ENCODE assay signal across 8 cellular contexts in the genomic region with DNA sequence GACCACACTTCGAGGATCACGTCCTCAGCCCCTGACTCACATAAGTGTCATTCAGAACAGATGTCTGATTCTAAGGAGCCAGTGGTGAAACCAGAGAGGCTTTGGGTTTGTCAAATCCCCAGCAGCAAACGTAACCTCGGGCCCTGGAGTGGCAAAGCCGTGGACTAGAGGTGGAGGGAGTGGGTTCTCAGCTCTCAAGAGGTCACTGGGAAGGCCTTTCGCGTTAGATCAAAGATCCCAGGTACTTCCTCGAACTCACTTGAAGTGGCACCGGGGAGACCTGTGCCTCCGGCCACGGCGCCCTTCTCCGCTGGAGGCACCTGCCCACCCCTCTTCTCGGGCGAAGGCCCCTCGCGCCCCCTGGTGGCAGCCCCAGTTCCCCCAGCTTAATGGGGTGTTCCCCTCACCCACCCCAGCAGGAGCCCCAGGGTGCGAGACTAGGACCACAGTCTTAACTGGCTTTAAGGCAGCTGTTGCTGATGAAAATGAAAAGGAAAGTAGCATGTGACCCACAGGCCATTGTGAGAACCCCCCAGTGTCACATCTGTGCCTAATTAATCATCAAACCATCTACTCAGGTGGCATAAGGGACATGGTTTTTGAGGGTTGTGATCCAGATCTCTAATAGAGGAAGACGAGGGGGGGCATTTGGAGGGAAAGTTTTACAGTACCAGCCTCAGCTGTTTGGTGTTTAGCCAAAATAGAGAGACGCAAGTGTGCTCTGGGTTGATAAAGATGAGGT. TPM values are rescaled to one million over a fixed set of nuclear protein-coding genes. Genes with fewer than 3 reads are reported as not detected.
A peak's percentile ranks its signal among the peaks of the same experiment; 100 is the strongest.
DNase-seq lines count a peak whose midpoint lies in the region; ATAC-seq and TF ChIP-seq lines count a peak whose summit lies in the region.

No MANE protein-coding gene starts in this region.

- TF ChIP-seq CTCF in fibroblast of the aortic adventitia (IDR thresholded peaks at IDR 0.05; ENCODE audit: insufficient read depth, low read length) (peak; percentile 83), neural crest cell (conservative IDR thresholded peaks at IDR 0.05) (peak; percentile 76)

- peak overlapping the region in 3 of 5 donors; percentile 11 to 69 (median 57) for H3K9ac ChIP-seq in subcutaneous abdominal adipose tissue (ENCODE audit: low read length in 5 of 5)

- peak overlapping the region; percentile 83 to 88 for H3K4me3 Mint-ChIP-seq in activated T-cell treated with anti-CD3 and anti-CD28 coated beads, Interleukin-2, amount 50 U/mL, for 72 hours
- H3K4me3 Mint-ChIP-seq in neural crest cell, result peak overlapping the region; percentile 74

- no peaks in the 10 kb centered on the region for H3K36me3 Mint-ChIP-seq in activated T-cell treated with anti-CD3 and anti-CD28 coated beads, Interleukin-2, amount 50 U/mL, for 72 hours (ENCODE audit: insufficient read depth in 2 of 2)
- H3K36me3 Mint-ChIP-seq in neural crest cell (ENCODE audit: low read depth), result no peaks in the 10 kb centered on the region

- ATAC-seq in GM19324 (IDR thresholded peaks at IDR 0.05; ENCODE audit: low FRiP score, unreplicated experiment), result peak; percentile 75
- ATAC-seq in HG03457 (IDR thresholded peaks at IDR 0.05; ENCODE audit: unreplicated experiment), result peak; percentile 67
- ATAC-seq in activated T-cell treated with anti-CD3 and anti-CD28 coated beads, Interleukin-2, amount 50 U/mL, for 72 hours (replicated peaks in 1 of 2), result peak; percentile 88 to 92

- H3K9me3 Mint-ChIP-seq in activated T-cell treated with anti-CD3 and anti-CD28 coated beads, Interleukin-2, amount 50 U/mL, for 72 hours, result no peaks in the 10 kb centered on the region
- H3K9me3 Mint-ChIP-seq in neural crest cell, result no peaks in the 10 kb centered on the region

- DNase-seq in C1 segment of cervical spinal cord (lab: John Stamatoyannopoulos, UW) (peak in 11 of 14 donors; percentile 2 to 60 (median 14)), OCI-M2 (lab: John Stamatoyannopoulos, UW; ENCODE audit: unreplicated experiment) (peak; percentile 56), fibroblast of the aortic adventitia (ENCODE audit: low read depth) (peak; percentile 44), neural crest cell (ENCODE audit: low read depth, low spot score) (peak; percentile 69)
- peak; percentile 92 to 94 for DNase-seq in activated T-cell treated with anti-CD3 and anti-CD28 coated beads, Interleukin-2, amount 50 U/mL, for 72 hours

- H3K27ac ChIP-seq in subcutaneous abdominal adipose tissue (ENCODE audit: low read depth, low read length), result peak overlapping the region; percentile 69

- no peak overlapping the region for H3K27ac Mint-ChIP-seq in activated T-cell treated with anti-CD3 and anti-CD28 coated beads, Interleukin-2, amount 50 U/mL, for 72 hours
- no peak overlapping the region for H3K27ac Mint-ChIP-seq in neural crest cell (ENCODE audit: unreplicated experiment)

- peaks cover 0 to 33% (median 26%) of the 10 kb centered on the region in 5 donors for H3K4me1 ChIP-seq in subcutaneous abdominal adipose tissue (ENCODE audit: control insufficient read depth in 5 of 5, insufficient read depth in 5 of 5, low read length in 5 of 5)

- peaks cover 0 to 19% (median 5%) of the 10 kb centered on the region in 5 donors for H3K27me3 ChIP-seq in subcutaneous abdominal adipose tissue (ENCODE audit: control insufficient read depth in 5 of 5, insufficient read depth in 4 of 5, low read length in 5 of 5)

- peaks cover 26% of the 10 kb centered on the region for H3K27me3 Mint-ChIP-seq in activated T-cell treated with anti-CD3 and anti-CD28 coated beads, Interleukin-2, amount 50 U/mL, for 72 hours (ENCODE audit: low read depth)
- peaks cover 74% of the 10 kb centered on the region for H3K27me3 Mint-ChIP-seq in neural crest cell (ENCODE audit: low read depth)

- no peaks in the 10 kb centered on the region for H3K9me3 ChIP-seq in subcutaneous abdominal adipose tissue (ENCODE audit: control insufficient read depth in 5 of 5, low read length in 5 of 5)

- peaks cover 37% of the 10 kb centered on the region for H3K4me1 Mint-ChIP-seq in activated T-cell treated with anti-CD3 and anti-CD28 coated beads, Interleukin-2, amount 50 U/mL, for 72 hours (ENCODE audit: low read depth)
- H3K4me1 Mint-ChIP-seq in neural crest cell, result peaks cover 10% of the 10 kb centered on the region

- H3K36me3 ChIP-seq in subcutaneous abdominal adipose tissue (ENCODE audit: control insufficient read depth in 5 of 5, insufficient read depth in 5 of 5, low read length in 5 of 5), result no peaks in the 10 kb centered on the region

- H3K4me3 ChIP-seq in fibroblast of the aortic adventitia (ENCODE audit: low read depth, low read length) (peak overlapping the region; percentile 52), subcutaneous abdominal adipose tissue (ENCODE audit: low read depth in 1 of 5, low read length in 5 of 5) (peak overlapping the region; percentile 52 to 81 (median 70))

RNA-seq across cellular contexts. Expression of gene ESR2, which starts 0.7 kb away (rescaled TPM):
- 1 to 10 TPM in 1 of 2 donors, under 1 TPM in 1; 0.23 to 1.0 TPM for total RNA-seq in activated T-cell treated with anti-CD3 and anti-CD28 coated beads, Interleukin-2, amount 50 U/mL, for 72 hours
- total RNA-seq in fibroblast of the aortic adventitia (ENCODE audit: low replicate concordance) (under 0.01 and 0.16 TPM in 2 replicates), neural crest cell (0.20 and 0.33 TPM in 2 replicates)

Comparison
In these comparisons a context has a peak if more than half of its experiments do, and no peak if none do; other contexts are left out.
1. Peak in every context shown above with its lines: DNase-seq, ATAC-seq, H3K4me3 ChIP-seq and H3K27ac ChIP-seq.
2. DNase-seq: peak in every context shown above with its lines; median percentile 93 in activated T-cell treated with anti-CD3 and anti-CD28 coated beads, Interleukin-2, amount 50 U/mL, for 72 hours; 69 in neural crest cell; 56 in OCI-M2; 44 in fibroblast of the aortic adventitia; 14 in C1 segment of cervical spinal cord.